Comparison of ENCODE assay signal across 9 cellular contexts in the genomic region with DNA sequence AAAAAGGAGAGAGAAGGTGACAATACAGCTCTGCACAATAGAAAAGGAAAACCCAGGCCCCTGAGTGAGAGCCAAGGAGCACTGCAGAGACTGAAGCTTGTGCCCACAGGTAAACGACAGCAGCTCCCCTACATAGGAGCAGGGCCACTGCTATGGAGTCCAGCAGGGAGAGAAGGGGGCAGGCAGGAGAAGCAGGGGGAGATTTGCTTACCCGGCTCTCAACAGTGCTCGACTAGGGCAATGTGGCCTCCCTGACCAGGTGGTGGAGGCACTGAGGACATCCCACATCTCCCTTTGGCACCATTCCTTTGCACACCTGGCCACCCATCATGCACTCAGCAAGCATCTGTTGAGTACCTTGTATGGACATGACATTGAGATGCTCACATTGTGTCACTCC.
"Had no signal": no experiment of that assay in that cellular context is flagged by ENCODE, and none has a peak within 500 bp of the region (broad histone marks: within the 10 kb centered on the region; RNA-seq: fewer than 3 reads in every experiment).

No MANE protein-coding gene starts in this region.

- H3K4me3 ChIP-seq: GM23338 had no signal

- H3K4me1 Mint-ChIP-seq: GM23338 had no signal

- ATAC-seq: GM23338, HCT116, HepG2 had no signal

- FAIRE-seq: H1, H54, HepG2 had no signal

- H3K4me3 Mint-ChIP-seq: GM23338, H9, HFFc6, IgD-negative memory B cell had no signal

- DNase-seq: H9, HFFc6 had no signal

- H3K27ac ChIP-seq: HL-60 had no signal

- H3K9me3 Mint-ChIP-seq: GM23338, H9, HFFc6 had no signal

- H3K4me2 ChIP-seq: GM23338 had no signal

- H2AFZ ChIP-seq: GM23338 had no signal

- H3K27ac Mint-ChIP-seq: GM23338, H9, HFFc6, IgD-negative memory B cell had no signal
